ENCODE assay signal across 28 cellular contexts in the genomic region with DNA sequence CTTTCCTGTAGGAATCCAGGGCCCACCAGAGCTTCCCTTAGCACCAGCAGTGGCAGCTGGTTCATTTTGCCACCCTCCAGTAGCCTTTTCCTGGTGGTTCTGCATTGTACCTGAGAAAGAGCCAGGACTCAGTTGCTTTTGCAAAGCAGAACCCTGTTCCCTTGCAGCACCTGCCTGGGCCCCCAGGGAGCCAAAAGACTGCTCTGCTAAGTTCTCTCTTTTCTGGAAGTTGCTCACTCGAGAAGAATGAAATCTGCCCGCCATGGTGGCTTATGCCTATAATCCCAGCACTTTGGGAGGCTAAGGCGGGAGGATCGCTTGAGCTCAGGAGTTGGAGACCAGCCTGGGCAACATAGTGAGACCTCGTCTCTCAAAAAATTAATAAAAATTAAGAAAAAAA. TPM values are rescaled to one million over a fixed set of nuclear protein-coding genes. Genes with fewer than 3 reads are reported as not detected.
DNase-seq lines count a peak whose midpoint lies in the region; ATAC-seq and TF ChIP-seq lines count a peak whose summit lies in the region.
"Had no signal": no experiment of that assay in that cellular context is flagged by ENCODE, and none has a peak within 500 bp of the region (broad histone marks: within the 10 kb centered on the region; RNA-seq: fewer than 3 reads in every experiment).

No MANE protein-coding gene starts in this region.

- H3K4me3 ChIP-seq in RWPE2 (ENCODE audit: severe bottlenecking) (no peak overlapping the region), suprapubic skin (no peak overlapping the region), brain microvascular endothelial cell (ENCODE audit: low read depth, low read length) (no peak overlapping the region)
- H3K4me3 ChIP-seq: BLaER1, GM12878 had no signal

- in situ Hi-C loops in brain microvascular endothelial cell (cut with HindIII; ENCODE audit: low pct_ligation_motif_present, low sequenced_read_pairs), result no loop called here

- no peak overlapping the region for H3K4me3 Mint-ChIP-seq in central memory CD8-positive, alpha-beta T cell
- H3K4me3 Mint-ChIP-seq: CD14-positive monocyte; CD4-positive, alpha-beta memory T cell; CD4-positive, CD25-positive, alpha-beta regulatory T cell; CD8-positive, alpha-beta memory T cell had no signal

- no peaks in the 10 kb centered on the region for H3K27me3 Mint-ChIP-seq in central memory CD8-positive, alpha-beta T cell
- H3K27me3 Mint-ChIP-seq: CD4-positive, alpha-beta memory T cell; CD4-positive, CD25-positive, alpha-beta regulatory T cell; CD8-positive, alpha-beta memory T cell had no signal

- H3K27ac ChIP-seq in RWPE2 (ENCODE audit: poor library complexity, severe bottlenecking) (no peak overlapping the region), suprapubic skin (no peak overlapping the region), substantia nigra (ENCODE audit: low read depth, low read length, poor library complexity, severe bottlenecking) (no peak overlapping the region), brain microvascular endothelial cell (no peak overlapping the region)
- H3K27ac ChIP-seq: BLaER1 had no signal

- no peak for ATAC-seq in RWPE2 (ENCODE audit: low read depth)
- ATAC-seq in central memory CD8-positive, alpha-beta T cell (replicated peaks; ENCODE audit: extremely low read depth, poor library complexity, severe bottlenecking), result no peak
- ATAC-seq: GM12878 had no signal

- H3K9me3 Mint-ChIP-seq in central memory CD8-positive, alpha-beta T cell, result no peaks in the 10 kb centered on the region
- H3K9me3 Mint-ChIP-seq: CD14-positive monocyte; CD4-positive, alpha-beta memory T cell; CD4-positive, CD25-positive, alpha-beta regulatory T cell; CD8-positive, alpha-beta memory T cell had no signal

- H3K9me3 ChIP-seq in RWPE2 (ENCODE audit: severe bottlenecking), result no peaks in the 10 kb centered on the region
- H3K9me3 ChIP-seq in suprapubic skin, result no peaks in the 10 kb centered on the region
- H3K9me3 ChIP-seq: BE2C, BLaER1 had no signal

- no peaks in the 10 kb centered on the region for H3K4me1 ChIP-seq in RWPE2 (ENCODE audit: insufficient read depth, poor library complexity, severe bottlenecking)
- H3K4me1 ChIP-seq in suprapubic skin, result peaks cover 6% of the 10 kb centered on the region

- 93% methylated on average over 5 of the region's 5 CpGs for WGBS in suprapubic skin

- H3K36me3 ChIP-seq in RWPE2 (ENCODE audit: low read depth) (peaks cover 100% of the 10 kb centered on the region), suprapubic skin (peaks cover 95% of the 10 kb centered on the region), brain microvascular endothelial cell (replicated peaks) (peaks cover 81% of the 10 kb centered on the region)

- TF ChIP-seq POLR2A in suprapubic skin (IDR thresholded peaks at IDR 0.05), result no peak

- peak; percentile 57 for DNase-seq in RWPE2 (ENCODE audit: low spot score)
- no peak for DNase-seq in central memory CD8-positive, alpha-beta T cell (ENCODE audit: low spot score in 2 of 2)
- DNase-seq in islet precursor cell, result peak; percentile 31
- peak; percentile 29 to 38 for DNase-seq in suprapubic skin (ENCODE audit: low spot score in 2 of 2)
- no peak for DNase-seq in foreskin melanocyte
- DNase-seq in substantia nigra (lab: John Stamatoyannopoulos, UW), result no peak
- DNase-seq in brain microvascular endothelial cell, result no peak
- DNase-seq: 8988T; ACHN; BE2C; C1 segment of cervical spinal cord; CD4-positive, alpha-beta memory T cell; CD4-positive, CD25-positive, alpha-beta regulatory T cell; CD8-positive, alpha-beta memory T cell; COR-L47; DMS 273 treated with DMSO at 0.1 percent for 48 hours; DMS153; DMS53; DMS79; DND-41; EL; GDM1 had no signal

- H3K27me3 ChIP-seq in RWPE2 (ENCODE audit: insufficient read depth, poor library complexity, severe bottlenecking), result no peaks in the 10 kb centered on the region
- no peaks in the 10 kb centered on the region for H3K27me3 ChIP-seq in suprapubic skin
- H3K27me3 ChIP-seq in brain microvascular endothelial cell (replicated peaks), result no peaks in the 10 kb centered on the region
- H3K27me3 ChIP-seq: BE2C, BLaER1 had no signal

- no peak for TF ChIP-seq CTCF in RWPE2 (IDR thresholded peaks at IDR 0.05; ENCODE audit: poor library complexity, severe bottlenecking)
- no peak for TF ChIP-seq CTCF in suprapubic skin (IDR thresholded peaks at IDR 0.05)
- TF ChIP-seq CTCF in brain microvascular endothelial cell (IDR thresholded peaks at IDR 0.05; ENCODE audit: low read depth, low read length, missing control alignments), result no peak

- H3K4me1 Mint-ChIP-seq in central memory CD8-positive, alpha-beta T cell, result no peaks in the 10 kb centered on the region
- H3K4me1 Mint-ChIP-seq: CD14-positive monocyte; CD4-positive, alpha-beta memory T cell; CD4-positive, CD25-positive, alpha-beta regulatory T cell; CD8-positive, alpha-beta memory T cell had no signal

- H3K36me3 Mint-ChIP-seq in central memory CD8-positive, alpha-beta T cell (ENCODE audit: insufficient read depth), result peaks cover 82% of the 10 kb centered on the region

- TF ChIP-seq EP300 in suprapubic skin (IDR thresholded peaks at IDR 0.05), result no peak

- peak overlapping the region; percentile 25 for H3K27ac Mint-ChIP-seq in central memory CD8-positive, alpha-beta T cell (ENCODE audit: low read depth)
- H3K27ac Mint-ChIP-seq: CD4-positive, alpha-beta memory T cell; CD4-positive, CD25-positive, alpha-beta regulatory T cell had no signal

RNA-seq across cellular contexts. Expression of a gene that starts 24.0 kb away (rescaled TPM):
- total RNA-seq in suprapubic skin, result not detected
- total RNA-seq: A673; CD4-positive, alpha-beta memory T cell; CD4-positive, CD25-positive, alpha-beta regulatory T cell; CD8-positive, alpha-beta memory T cell; Daoy; G401; GM12878 had no signal

RNA-seq across cellular contexts. Expression of a gene that starts 51.8 kb away (rescaled TPM):
- total RNA-seq in suprapubic skin, result 10 to 100 TPM; 15.4 to 32.3 (median 25.4) TPM

RNA-seq across cellular contexts. Expression of a gene that starts 58.3 kb away (rescaled TPM):
- 1 to 10 TPM in 3 of 4 donors, under 1 TPM in 1; 0.83 to 4.7 (median 3.1) TPM for total RNA-seq in suprapubic skin

RNA-seq across cellular contexts. Expression of a gene that starts 58.5 kb away (rescaled TPM):
- 100 to 1,000 TPM in 3 of 4 donors, 10 to 100 TPM in 1; 71.9 to 138 (median 132) TPM for total RNA-seq in suprapubic skin

Comparison
In these comparisons a context has a peak if more than half of its experiments do, and no peak if none do; other contexts are left out.
1. DNase-seq: peak in RWPE2 (single experiment), islet precursor cell (single experiment) and suprapubic skin (2 of 2); none in central memory CD8-positive, alpha-beta T cell (0 of 2), foreskin melanocyte (single experiment), substantia nigra (0 of 49) and brain microvascular endothelial cell (single experiment).